ENCODE assay signal across 11 cellular contexts in the genomic region with DNA sequence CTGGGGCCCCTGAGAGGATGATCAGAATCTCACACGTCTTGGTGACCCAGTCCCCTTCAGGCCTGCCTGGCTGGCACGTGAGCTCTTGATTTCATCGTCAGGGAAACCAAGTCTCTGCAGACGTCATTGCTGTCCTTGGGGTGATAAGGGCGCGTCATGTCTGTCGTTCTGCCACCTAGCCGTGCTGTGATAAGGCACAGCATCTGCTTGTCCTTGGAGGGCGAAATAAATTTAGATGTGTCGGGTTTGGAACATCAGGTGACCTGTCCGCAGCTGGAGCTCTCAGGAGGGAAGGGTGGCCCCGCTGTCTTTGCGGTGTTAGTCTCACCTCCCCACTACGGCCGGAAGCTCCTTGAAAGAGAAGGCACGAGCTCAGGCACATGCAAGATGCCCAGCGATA.
"Had no signal": no experiment of that assay in that cellular context is flagged by ENCODE, and none has a peak within 500 bp of the region (broad histone marks: within the 10 kb centered on the region; RNA-seq: fewer than 3 reads in every experiment).

No MANE protein-coding gene starts in this region.

- H3K9me3 ChIP-seq: prostate gland, stomach had no signal

- H3K36me3 ChIP-seq: prostate gland had no signal

- H3K27ac ChIP-seq: prostate gland had no signal

- H3K4me3 ChIP-seq: prostate gland, stomach had no signal

- DNase-seq: activated CD4-positive, alpha-beta T cell treated with anti-CD3 and anti-CD28 coated beads, Interleukin-2, amount 10 ng/mL, durations not matched to agents 7 days and 5 days; activated naive CD4-positive, alpha-beta T cell treated with anti-CD3 and anti-CD28 coated beads for 36 hours; activated T-cell treated with anti-CD3 and anti-CD28 coated beads for 4 hours; central memory CD4-positive, alpha-beta T cell; endodermal cell; midbrain; stimulated activated CD4-positive, alpha-beta T cell treated with anti-CD3 and anti-CD28 coated beads, Interleukin-4, amount 100 ng/mL, for 1 hour; stomach had no signal

- H3K27me3 ChIP-seq: stomach had no signal

- ATAC-seq: activated T-helper 17 cell treated with anti-CD3 and anti-CD28 coated beads, Interleukin-2, amount 50 U/mL, for 72 hours; WTC11 had no signal
